In genomic region chr2:73203055-73203681, GRCh38 we compare ENCODE assay signal across 11 cellular contexts. TPM values are rescaled to one million over a fixed set of nuclear protein-coding genes. Genes with fewer than 3 reads are reported as not detected.
DNase-seq lines count a peak whose midpoint lies in the region; ATAC-seq and TF ChIP-seq lines count a peak whose summit lies in the region.
"Had no signal": no experiment of that assay in that cellular context is flagged by ENCODE, and none has a peak within 500 bp of the region (broad histone marks: within the 10 kb centered on the region; RNA-seq: fewer than 3 reads in every experiment).

No MANE protein-coding gene starts in this region.

- H3K4me3 Mint-ChIP-seq in glutamatergic neuron (ENCODE audit: unreplicated experiment): peak overlapping the region; percentile 15
- H3K4me3 Mint-ChIP-seq: T-helper 1 cell treated with Interleukin-12 subunit alpha and Interleukin-12 subunit beta and Interleukin-4 antibody, amounts not matched to agents 30 μg/mL and 1 μg/mL, for 36 hours had no signal

- H3K27me3 ChIP-seq in NT2/D1 (ENCODE audit: insufficient read depth, insufficient read length): peaks cover 35% of the 10 kb centered on the region
- peaks cover 61% of the 10 kb centered on the region for H3K27me3 ChIP-seq in osteoblast (ENCODE audit: insufficient read depth, low read length)

- no peak overlapping the region for H2AFZ ChIP-seq in osteoblast (ENCODE audit: low read length)

- H3K4me1 Mint-ChIP-seq in glutamatergic neuron (ENCODE audit: low read depth, unreplicated experiment): no peaks in the 10 kb centered on the region

- peaks cover 3% of the 10 kb centered on the region for H3K9me3 Mint-ChIP-seq in glutamatergic neuron (ENCODE audit: unreplicated experiment)
- H3K9me3 Mint-ChIP-seq: activated T-helper 2 cell treated with anti-CD3 and anti-CD28 coated beads, Interferon-gamma antibody, Interleukin-2, Interleukin-4, amounts not matched to agents 10 μg/mL and 5 μg/mL and 100 μg/mL, durations not matched to agents 14 hours and 24 hours and 36 hours; T-helper 1 cell treated with Interleukin-12 subunit alpha and Interleukin-12 subunit beta and Interleukin-4 antibody, amounts not matched to agents 30 μg/mL and 1 μg/mL, for 36 hours had no signal

- H3K9ac ChIP-seq in ES-I3 (ENCODE audit: low read depth, low read length): peak overlapping the region; percentile 54
- peak overlapping the region; percentile 61 for H3K9ac ChIP-seq in NT2/D1 (ENCODE audit: insufficient read length, low read depth)

- H3K36me3 ChIP-seq in ES-I3 (ENCODE audit: insufficient read depth, low read length): no peaks in the 10 kb centered on the region
- no peaks in the 10 kb centered on the region for H3K36me3 ChIP-seq in NT2/D1 (ENCODE audit: insufficient read depth, insufficient read length, low read length)
- no peaks in the 10 kb centered on the region for H3K36me3 ChIP-seq in osteoblast (ENCODE audit: insufficient read depth, low read length)

- no peaks in the 10 kb centered on the region for H3K4me1 ChIP-seq in ES-I3 (ENCODE audit: insufficient read depth, low read length)
- no peaks in the 10 kb centered on the region for H3K4me1 ChIP-seq in NT2/D1 (ENCODE audit: insufficient read depth, insufficient read length)
- H3K4me1 ChIP-seq in osteoblast (ENCODE audit: insufficient read depth, low read length): no peaks in the 10 kb centered on the region

- H3K9me3 ChIP-seq in ES-I3 (ENCODE audit: control insufficient read depth, insufficient read depth, low read length) (no peaks in the 10 kb centered on the region; the same call in 1 of the 2 replicates), NT2/D1 (ENCODE audit: insufficient read depth, low read length) (no peaks in the 10 kb centered on the region), osteoblast (ENCODE audit: low read depth, low read length) (no peaks in the 10 kb centered on the region)

- ATAC-seq in GM21423 (IDR thresholded peaks at IDR 0.05; ENCODE audit: unreplicated experiment): no peak

- no peak for TF ChIP-seq CTCF in glutamatergic neuron (IDR thresholded peaks at IDR 0.05; ENCODE audit: partially characterized antibody, unreplicated experiment)
- TF ChIP-seq CTCF in osteoblast (IDR thresholded peaks at IDR 0.05; ENCODE audit: extremely low read depth, low read depth, low read length): no peak

- no peak overlapping the region for H3K4me2 ChIP-seq in osteoblast (ENCODE audit: insufficient read depth, low read length)

- H3K27ac Mint-ChIP-seq in glutamatergic neuron (ENCODE audit: unreplicated experiment): no peak overlapping the region
- H3K27ac Mint-ChIP-seq: activated T-helper 2 cell treated with anti-CD3 and anti-CD28 coated beads, Interferon-gamma antibody, Interleukin-2, Interleukin-4, amounts not matched to agents 10 μg/mL and 5 μg/mL and 100 μg/mL, durations not matched to agents 14 hours and 24 hours and 36 hours; T-helper 1 cell treated with Interleukin-12 subunit alpha and Interleukin-12 subunit beta and Interleukin-4 antibody, amounts not matched to agents 30 μg/mL and 1 μg/mL, for 36 hours had no signal

- H3K27ac ChIP-seq in osteoblast (ENCODE audit: low read depth, low read length): no peak overlapping the region

- no peaks in the 10 kb centered on the region for H3K79me2 ChIP-seq in osteoblast (ENCODE audit: insufficient read depth, low read length)

- peaks cover 16% of the 10 kb centered on the region for H3K27me3 Mint-ChIP-seq in glutamatergic neuron (ENCODE audit: unreplicated experiment)

- DNase-seq in NT2/D1 (ENCODE audit: low read depth, low spot score) (no peak), glutamatergic neuron (peak; percentile 32), osteoblast (ENCODE audit: insufficient read length, low spot score, missing footprints) (peak; percentile 65)
- no peak for DNase-seq in stimulated activated CD4-positive, alpha-beta T cell treated with anti-CD3 and anti-CD28 coated beads, Interleukin-1b, Interleukin-23, amount 100 ng/mL, for 48 hours
- no peak for DNase-seq in activated CD4-positive, alpha-beta T cell treated with anti-CD3 and anti-CD28 coated beads for 1 hour
- DNase-seq: NCI-H2107 had no signal

- H3K36me3 Mint-ChIP-seq in glutamatergic neuron (ENCODE audit: unreplicated experiment): no peaks in the 10 kb centered on the region

- H3K4me3 ChIP-seq in NT2/D1 (ENCODE audit: insufficient read length, low read depth): peak overlapping the region; percentile 42
- no peak overlapping the region for H3K4me3 ChIP-seq in osteoblast (ENCODE audit: insufficient read depth, low read length)

- H4K20me1 ChIP-seq in osteoblast (ENCODE audit: insufficient read depth, low read length): no peaks in the 10 kb centered on the region

RNA-seq across cellular contexts. Expression of gene NOTO, which starts 0.8 kb away (rescaled TPM):
- not detected for total RNA-seq in glutamatergic neuron (ENCODE audit: unreplicated experiment)
- not detected in 2 replicates for total RNA-seq in osteoblast
- total RNA-seq: activated T-helper 2 cell treated with anti-CD3 and anti-CD28 coated beads, Interferon-gamma antibody, Interleukin-2, Interleukin-4, amounts not matched to agents 10 μg/mL and 5 μg/mL and 100 μg/mL, durations not matched to agents 14 hours and 24 hours and 36 hours; pulmonary artery endothelial cell had no signal

RNA-seq across cellular contexts. Expression of gene SMYD5, which starts 10.9 kb away (rescaled TPM):
- total RNA-seq in glutamatergic neuron (ENCODE audit: unreplicated experiment) (17.0 TPM), osteoblast (16.5 and 17.4 TPM in 2 replicates)

RNA-seq across cellular contexts. Expression of gene PRADC1, which starts 29.9 kb away (rescaled TPM):
- total RNA-seq in glutamatergic neuron (ENCODE audit: unreplicated experiment): 26.8 TPM
- total RNA-seq in osteoblast: 11.2 and 15.9 TPM in 2 replicates

RNA-seq across cellular contexts. Expression of gene CCT7, which starts 30.9 kb away (rescaled TPM):
- total RNA-seq in glutamatergic neuron (ENCODE audit: unreplicated experiment) (269 TPM), osteoblast (180 and 200 TPM in 2 replicates)

Comparison
In these comparisons a context has a peak if more than half of its experiments do, and no peak if none do; other contexts are left out.
1. DNase-seq: peak in glutamatergic neuron (single experiment) and osteoblast (single experiment); none in NT2/D1 (single experiment), stimulated activated CD4-positive, alpha-beta T cell treated with anti-CD3 and anti-CD28 coated beads, Interleukin-1b, Interleukin-23, amount 100 ng/mL, for 48 hours (single experiment) and activated CD4-positive, alpha-beta T cell treated with anti-CD3 and anti-CD28 coated beads for 1 hour (single experiment).